In the genomic region with DNA sequence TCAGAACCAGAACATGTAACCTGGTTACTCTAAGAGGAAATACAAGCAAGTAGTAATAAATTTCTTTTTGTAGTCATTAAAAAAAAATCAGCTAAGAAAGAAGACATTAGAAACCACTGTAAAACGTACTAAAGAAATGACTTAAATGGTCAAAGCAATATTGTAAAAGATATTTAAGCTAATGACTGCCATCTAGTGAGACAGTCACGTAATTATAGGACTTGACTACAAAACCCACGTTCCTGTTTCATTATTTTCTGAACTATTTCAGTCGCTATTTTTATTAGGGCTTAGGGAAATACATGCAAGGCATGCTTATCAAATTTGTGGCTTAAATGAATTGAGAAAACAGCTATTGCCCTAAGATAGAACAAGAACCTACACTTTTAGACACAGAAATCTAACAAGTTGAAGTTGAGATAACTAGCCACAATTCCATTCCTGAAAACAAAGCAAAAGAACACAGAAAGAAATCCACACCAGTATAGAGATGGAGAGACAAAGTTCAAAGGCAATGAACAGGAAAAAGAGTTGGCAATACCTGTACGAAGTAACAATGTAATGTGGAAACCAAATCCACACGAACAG, we compare ENCODE assay signal across 8 cellular contexts. TPM values are rescaled to one million over a fixed set of nuclear protein-coding genes. Genes with fewer than 3 reads are reported as not detected.
DNase-seq lines count a peak whose midpoint lies in the region; ATAC-seq lines count a peak whose summit lies in the region.

No MANE protein-coding gene starts in this region.

- H3K27ac Mint-ChIP-seq in central memory CD8-positive, alpha-beta T cell (ENCODE audit: low read depth) = peak overlapping the region; percentile 17
- peak overlapping the region in 1 of 2 donors; percentile 37 for H3K27ac Mint-ChIP-seq in activated naive CD4-positive, alpha-beta T cell treated with anti-CD3 and anti-CD28 coated beads, Interleukin-2, amount 50 U/mL, for 72 hours

- peaks cover 49% of the 10 kb centered on the region for H3K36me3 Mint-ChIP-seq in central memory CD8-positive, alpha-beta T cell (ENCODE audit: insufficient read depth)
- peaks cover 5 to 23% of the 10 kb centered on the region in 2 donors for H3K36me3 Mint-ChIP-seq in activated naive CD4-positive, alpha-beta T cell treated with anti-CD3 and anti-CD28 coated beads, Interleukin-2, amount 50 U/mL, for 72 hours

- no peaks in the 10 kb centered on the region for H3K27me3 Mint-ChIP-seq in central memory CD8-positive, alpha-beta T cell

- DNase-seq in DMS114 treated with DMSO at 0.1 percent for 48 hours (lab: John Stamatoyannopoulos, UW; ENCODE audit: unreplicated experiment) = peak; percentile 7
- DNase-seq in H4 (ENCODE audit: low spot score) = peak; percentile 39
- peak; percentile 24 for DNase-seq in NCI-H345 treated with DMSO at 0.1 percent for 48 hours (lab: John Stamatoyannopoulos, UW; ENCODE audit: unreplicated experiment)
- DNase-seq in central memory CD8-positive, alpha-beta T cell (ENCODE audit: low spot score in 2 of 2) = no peak
- peak; percentile 15 for DNase-seq in midbrain (lab: John Stamatoyannopoulos, UW)
- DNase-seq in activated naive CD4-positive, alpha-beta T cell treated with anti-CD3 and anti-CD28 coated beads, Interleukin-2, amount 50 U/mL, for 72 hours (ENCODE audit: low spot score in 2 of 2) = no peak
- DNase-seq in activated effector memory CD4-positive, alpha-beta T cell treated with Interleukin-2 at 50 U/mL for 16 hours = no peak

- H3K4me1 Mint-ChIP-seq in central memory CD8-positive, alpha-beta T cell = no peaks in the 10 kb centered on the region

- no peak overlapping the region for H3K4me3 Mint-ChIP-seq in central memory CD8-positive, alpha-beta T cell

- no peaks in the 10 kb centered on the region for H3K9me3 Mint-ChIP-seq in central memory CD8-positive, alpha-beta T cell
- no peaks in the 10 kb centered on the region for H3K9me3 Mint-ChIP-seq in activated naive CD4-positive, alpha-beta T cell treated with anti-CD3 and anti-CD28 coated beads, Interleukin-2, amount 50 U/mL, for 72 hours

- ATAC-seq in central memory CD8-positive, alpha-beta T cell (replicated peaks; ENCODE audit: extremely low read depth, poor library complexity, severe bottlenecking) = no peak
- no peak for ATAC-seq in HG02763 (IDR thresholded peaks at IDR 0.05; ENCODE audit: unreplicated experiment)
- no peak for ATAC-seq in activated naive CD4-positive, alpha-beta T cell treated with anti-CD3 and anti-CD28 coated beads, Interleukin-2, amount 50 U/mL, for 72 hours

RNA-seq across cellular contexts. Expression of a gene that starts 17.9 kb away (rescaled TPM):
- total RNA-seq in H4 (2014; rRNA removed; shearing (Covaris generic)) = 21.5 and 28.2 TPM in 2 replicates
- 10 to 100 TPM; 18.6 to 30.4 TPM for total RNA-seq in activated naive CD4-positive, alpha-beta T cell treated with anti-CD3 and anti-CD28 coated beads, Interleukin-2, amount 50 U/mL, for 72 hours

RNA-seq across cellular contexts. Expression of a gene that starts 19.3 kb away (rescaled TPM):
- 55.9 and 60.1 TPM in 2 replicates for total RNA-seq in H4 (2014; rRNA removed; shearing (Covaris generic))
- 100 to 1,000 TPM; 125 to 159 TPM for total RNA-seq in activated naive CD4-positive, alpha-beta T cell treated with anti-CD3 and anti-CD28 coated beads, Interleukin-2, amount 50 U/mL, for 72 hours

Comparison
In these comparisons a context has a peak if more than half of its experiments do, and no peak if none do; other contexts are left out.
1. DNase-seq: peak in DMS114 treated with DMSO at 0.1 percent for 48 hours (single experiment), H4 (single experiment), NCI-H345 treated with DMSO at 0.1 percent for 48 hours (single experiment) and midbrain (single experiment); none in central memory CD8-positive, alpha-beta T cell (0 of 2), activated naive CD4-positive, alpha-beta T cell treated with anti-CD3 and anti-CD28 coated beads, Interleukin-2, amount 50 U/mL, for 72 hours (0 of 2) and activated effector memory CD4-positive, alpha-beta T cell treated with Interleukin-2 at 50 U/mL for 16 hours (single experiment).